11 cellular contexts compared by ENCODE assay signal in genomic region chr13:50400930-50401553, GRCh38.
A peak's percentile ranks its signal among the peaks of the same experiment; 100 is the strongest.
DNase-seq lines count a peak whose midpoint lies in the region; ATAC-seq and TF ChIP-seq lines count a peak whose summit lies in the region.
"Had no signal": no experiment of that assay in that cellular context is flagged by ENCODE, and none has a peak within 500 bp of the region (broad histone marks: within the 10 kb centered on the region; RNA-seq: fewer than 3 reads in every experiment).

No MANE protein-coding gene starts in this region.

- H3K27ac ChIP-seq in ACC112 (ENCODE audit: low read depth, low read length) (no peak overlapping the region), Karpas-422 (ENCODE audit: low read length) (peak overlapping the region; percentile 97), trophoblast cell (ENCODE audit: low read depth, low read length) (no peak overlapping the region)
- H3K27ac ChIP-seq: parathyroid adenoma had no signal

- CTCF ChIA-PET in Caco-2 (lab: Charles Lee), result no interaction called here

- H3K4me3 ChIP-seq in ACC112 (ENCODE audit: low read depth, low read length) (peak overlapping the region; percentile 11; the same call in 1 of the 2 replicates), Karpas-422 (ENCODE audit: low read length) (peak overlapping the region; percentile 34), cardiac fibroblast (replicated peaks in 1 of 2; ENCODE audit: low read depth in 2 of 2, low read length in 2 of 2) (no peak overlapping the region), Caco-2 (ENCODE audit: low read depth, low read length) (no peak overlapping the region), trophoblast cell (ENCODE audit: low read depth, low read length) (no peak overlapping the region)

- BruUV-seq in Caco-2 (replicated peaks; lab: Mats Ljungman, UMichigan), result no TSS peak

- no peak overlapping the region for H3K4ac ChIP-seq in trophoblast cell (ENCODE audit: low read depth, low read length)

- H2BK5ac ChIP-seq in trophoblast cell (ENCODE audit: low read depth, low read length, poor library complexity), result no peak overlapping the region

- no peak overlapping the region for H3K18ac ChIP-seq in trophoblast cell (ENCODE audit: low read length)

- H2BK120ac ChIP-seq in trophoblast cell (ENCODE audit: insufficient read depth, low read length, poor library complexity), result no peak overlapping the region

- no peaks in the 10 kb centered on the region for H3K36me3 ChIP-seq in ACC112 (ENCODE audit: insufficient read depth, low read length)
- no peaks in the 10 kb centered on the region for H3K36me3 ChIP-seq in Karpas-422 (ENCODE audit: insufficient read depth, low read length)
- H3K36me3 ChIP-seq in Caco-2 (ENCODE audit: control insufficient read depth, insufficient read depth, low read length), result no peaks in the 10 kb centered on the region; the same call in 1 of the 2 replicates
- H3K36me3 ChIP-seq in trophoblast cell (ENCODE audit: control insufficient read depth in 1 of 2, insufficient read depth in 2 of 2, low read length in 2 of 2), result no peaks in the 10 kb centered on the region

- no CpG with 5 or more reads among the region's 3 CpGs for WGBS in trophoblast cell (ENCODE audit: extremely low coverage, insufficient coverage, insufficient read length)

- H3K9me3 Mint-ChIP-seq in Caco-2 (ENCODE audit: unreplicated experiment), result peaks cover 7% of the 10 kb centered on the region
- H3K9me3 Mint-ChIP-seq: CD4-positive, alpha-beta memory T cell had no signal

- H3K79me2 ChIP-seq in ACC112 (ENCODE audit: control insufficient read depth, insufficient read depth, low read length, unreplicated experiment), result no peaks in the 10 kb centered on the region
- no peaks in the 10 kb centered on the region for H3K79me2 ChIP-seq in Karpas-422 (ENCODE audit: low read length)
- H3K79me2 ChIP-seq in trophoblast cell (ENCODE audit: control insufficient read depth, insufficient read depth, low read length, poor library complexity), result no peaks in the 10 kb centered on the region
- H3K79me2 ChIP-seq: parathyroid adenoma had no signal

- H4K8ac ChIP-seq in trophoblast cell (ENCODE audit: low read depth, low read length), result no peak overlapping the region

- no peak overlapping the region for H3K23ac ChIP-seq in trophoblast cell (ENCODE audit: low read length)

- no peaks in the 10 kb centered on the region for H3K79me1 ChIP-seq in trophoblast cell (ENCODE audit: low read length)

- intact Hi-C loops in Caco-2 (cut with micrococcal nuclease; ENCODE audit: unreplicated experiment), result no loop called here

- H3K9me3 ChIP-seq in Karpas-422 (ENCODE audit: low read length), result no peaks in the 10 kb centered on the region
- no peaks in the 10 kb centered on the region for H3K9me3 ChIP-seq in Caco-2
- no peaks in the 10 kb centered on the region for H3K9me3 ChIP-seq in trophoblast cell (ENCODE audit: insufficient read depth, low read depth, low read length)

- no peak overlapping the region for H4K91ac ChIP-seq in trophoblast cell (ENCODE audit: low read depth, low read length)

- H3K9ac ChIP-seq in Karpas-422 (ENCODE audit: low read length), result peak overlapping the region; percentile 73
- no peak overlapping the region for H3K9ac ChIP-seq in trophoblast cell (ENCODE audit: low read length)
- H3K9ac ChIP-seq: parathyroid adenoma had no signal

- H2AFZ ChIP-seq in ACC112 (ENCODE audit: low read length, unreplicated experiment) (no peak overlapping the region), Karpas-422 (ENCODE audit: low read length) (peak overlapping the region; percentile 13; the same call in 1 of the 2 replicates), trophoblast cell (ENCODE audit: insufficient read depth, low read length, poor library complexity) (no peak overlapping the region)
- H2AFZ ChIP-seq: parathyroid adenoma had no signal

- no peak overlapping the region for H3K27ac Mint-ChIP-seq in Caco-2 (ENCODE audit: unreplicated experiment)
- H3K27ac Mint-ChIP-seq: CD4-positive, alpha-beta memory T cell had no signal

- no peak for DNase-seq in Karpas-422
- peak; percentile 74 to 89 for DNase-seq in cardiac fibroblast (ENCODE audit: low read depth in 2 of 2)
- peak; percentile 70 for DNase-seq in kidney glomerular epithelial cell (lab: John Stamatoyannopoulos, UW)
- no peak for DNase-seq in Caco-2
- DNase-seq in trophoblast cell, result no peak
- no peak for DNase-seq in activated T-cell treated with anti-CD3 and anti-CD28 coated beads, Interleukin-2, amount 50 U/mL, for 1 hour
- DNase-seq: CD4-positive, alpha-beta memory T cell; stimulated activated naive CD8-positive, alpha-beta T cell treated with anti-CD3 and anti-CD28 coated beads, Interleukin-15, Interleukin-2, amounts not matched to agents 100 U/mL and 50 U/mL, for 24 hours had no signal

- no peaks in the 10 kb centered on the region for H3K4me1 Mint-ChIP-seq in Caco-2 (ENCODE audit: low read depth, unreplicated experiment)

- H3K4me1 ChIP-seq in ACC112 (ENCODE audit: control insufficient read depth, insufficient read depth, low read length, unreplicated experiment) (peaks cover 24% of the 10 kb centered on the region), Karpas-422 (ENCODE audit: low read length) (peaks cover 69% of the 10 kb centered on the region), Caco-2 (no peaks in the 10 kb centered on the region), trophoblast cell (ENCODE audit: control insufficient read depth in 1 of 2, insufficient read depth in 2 of 2, low read length in 2 of 2) (no peaks in the 10 kb centered on the region)
- H3K4me1 ChIP-seq: parathyroid adenoma had no signal

- no peaks in the 10 kb centered on the region for H4K20me1 ChIP-seq in Karpas-422 (ENCODE audit: insufficient read depth, low read depth, low read length)

- no peak for ATAC-seq in GM21381 (IDR thresholded peaks at IDR 0.05; ENCODE audit: unreplicated experiment)
- ATAC-seq: stimulated activated naive CD8-positive, alpha-beta T cell treated with anti-CD3 and anti-CD28 coated beads, Interleukin-15, Interleukin-2, amounts not matched to agents 100 U/mL and 50 U/mL, for 24 hours had no signal

- H3K4me2 ChIP-seq in Karpas-422 (ENCODE audit: low read depth, low read length, poor library complexity, severe bottlenecking), result peak overlapping the region; percentile 63
- no peak overlapping the region for H3K4me2 ChIP-seq in trophoblast cell (ENCODE audit: low read length)

- H2AK5ac ChIP-seq in trophoblast cell (ENCODE audit: low read length), result no peak overlapping the region

- no peaks in the 10 kb centered on the region for H3K27me3 Mint-ChIP-seq in Caco-2 (ENCODE audit: insufficient read depth, unreplicated experiment)
- H3K27me3 Mint-ChIP-seq: CD4-positive, alpha-beta memory T cell had no signal

- H3K27me3 ChIP-seq in ACC112 (ENCODE audit: insufficient read depth, low read length) (no peaks in the 10 kb centered on the region), Karpas-422 (ENCODE audit: low read length) (no peaks in the 10 kb centered on the region), Caco-2 (replicated peaks; ENCODE audit: control insufficient read depth, insufficient read depth, low read length) (no peaks in the 10 kb centered on the region), trophoblast cell (ENCODE audit: insufficient read depth, low read length) (no peaks in the 10 kb centered on the region)

- no peak overlapping the region for H3K4me3 Mint-ChIP-seq in Caco-2 (ENCODE audit: unreplicated experiment)
- H3K4me3 Mint-ChIP-seq: CD4-positive, alpha-beta memory T cell had no signal

- no peaks in the 10 kb centered on the region for H3K9me2 ChIP-seq in Karpas-422 (replicated peaks; ENCODE audit: insufficient read depth, low read length)

- H4K12ac ChIP-seq in trophoblast cell (ENCODE audit: low read depth, low read length), result no peak overlapping the region

- no peak overlapping the region for H2BK12ac ChIP-seq in trophoblast cell (ENCODE audit: low read length)

- no peak overlapping the region for H3K14ac ChIP-seq in trophoblast cell (ENCODE audit: low read length)

- no peak for TF ChIP-seq CTCF in cardiac fibroblast (IDR thresholded peaks at IDR 0.05; ENCODE audit: low read depth, low read length)
- TF ChIP-seq CTCF in Caco-2 (IDR thresholded peaks at IDR 0.05; ENCODE audit: insufficient read depth in 1 of 2, low read depth in 1 of 2, low read length in 1 of 2, severe bottlenecking in 1 of 2, unreplicated experiment in 1 of 2), result no peak

- POLR2A ChIA-PET in Caco-2 (lab: Charles Lee), result no interaction called here

- H3K36me3 Mint-ChIP-seq in Caco-2 (ENCODE audit: insufficient read depth, unreplicated experiment), result no peaks in the 10 kb centered on the region

Comparison
In these comparisons a context has a peak if more than half of its experiments do, and no peak if none do; other contexts are left out.
1. H3K4me3 ChIP-seq: peak in ACC112 (single experiment) and Karpas-422 (single experiment); none in cardiac fibroblast (0 of 2), Caco-2 (single experiment) and trophoblast cell (single experiment).
2. DNase-seq: peak in cardiac fibroblast (2 of 2) and kidney glomerular epithelial cell (single experiment); none in Karpas-422 (single experiment), Caco-2 (0 of 2), trophoblast cell (0 of 2) and activated T-cell treated with anti-CD3 and anti-CD28 coated beads, Interleukin-2, amount 50 U/mL, for 1 hour (single experiment).